8 cellular contexts compared by ENCODE assay signal in the genomic region with DNA sequence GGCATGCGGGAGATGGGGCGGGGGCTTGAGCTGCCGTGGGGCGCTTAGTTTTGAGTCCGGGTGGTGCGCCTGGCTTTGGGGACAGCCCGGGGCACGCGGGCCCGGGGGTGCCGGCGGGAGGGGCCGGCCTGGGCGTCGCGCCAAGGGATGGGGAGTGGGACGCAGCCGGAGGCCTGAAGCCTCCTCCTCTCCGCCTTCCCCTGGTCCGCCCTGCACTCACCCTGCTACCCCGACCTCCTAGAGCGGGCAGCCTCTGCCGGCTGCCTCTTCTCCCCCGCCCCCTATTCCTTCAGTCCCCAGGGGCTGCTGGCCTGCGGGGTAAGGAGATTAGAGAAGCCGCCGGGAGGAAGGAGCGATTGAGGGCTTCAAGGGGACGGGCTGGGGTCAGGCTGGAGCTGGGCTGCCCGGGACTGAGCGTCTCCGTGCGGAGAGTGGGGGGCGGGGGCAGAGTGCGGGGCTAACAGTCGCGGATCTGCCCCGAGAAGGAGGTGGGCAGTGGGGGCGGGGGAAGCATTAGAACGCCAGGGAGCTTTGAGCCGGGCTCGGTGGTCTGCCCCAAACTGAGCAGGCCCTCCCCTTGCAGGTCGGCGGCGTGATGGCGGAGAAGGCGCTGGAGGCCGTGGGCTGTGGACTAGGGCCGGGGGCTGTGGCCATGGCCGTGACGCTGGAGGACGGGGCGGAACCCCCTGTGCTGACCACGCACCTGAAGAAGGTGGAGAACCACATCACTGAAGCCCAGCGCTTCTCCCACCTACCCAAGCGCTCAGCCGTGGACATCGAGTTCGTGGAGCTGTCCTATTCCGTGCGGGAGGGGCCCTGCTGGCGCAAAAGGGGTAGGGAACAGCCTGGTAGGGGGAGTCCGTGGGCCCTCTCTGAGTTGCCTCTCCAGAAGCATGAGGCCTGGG. TPM values are rescaled to one million over a fixed set of nuclear protein-coding genes. Genes with fewer than 3 reads are reported as not detected.
DNase-seq lines count a peak whose midpoint lies in the region; ATAC-seq and TF ChIP-seq lines count a peak whose summit lies in the region.

No MANE protein-coding gene starts in this region.

- H4K20me1 ChIP-seq in OCI-LY1 (ENCODE audit: insufficient read depth, low read length): no peaks in the 10 kb centered on the region

- H3K36me3 ChIP-seq in OCI-LY1 (ENCODE audit: insufficient read depth, low read length): no peaks in the 10 kb centered on the region
- no peaks in the 10 kb centered on the region for H3K36me3 ChIP-seq in esophagus squamous epithelium
- H3K36me3 ChIP-seq in ovary: no peaks in the 10 kb centered on the region

- TF ChIP-seq CTCF in OCI-LY1 (IDR thresholded peaks at IDR 0.05; ENCODE audit: low read length) (no peak), esophagus squamous epithelium (IDR thresholded peaks at IDR 0.05) (no peak), ovary (IDR thresholded peaks at IDR 0.05) (no peak)

- peaks cover 13% of the 10 kb centered on the region for H3K4me1 ChIP-seq in OCI-LY1 (ENCODE audit: insufficient read depth, low read length, severe bottlenecking)
- peaks cover 8 to 39% (median 15%) of the 10 kb centered on the region in 3 donors for H3K4me1 ChIP-seq in esophagus squamous epithelium
- peaks cover 6% of the 10 kb centered on the region for H3K4me1 ChIP-seq in ovary (ENCODE audit: insufficient read depth)

- no peak for ATAC-seq in GM21526 (IDR thresholded peaks at IDR 0.05; ENCODE audit: low FRiP score, unreplicated experiment)

- TF ChIP-seq POLR2A in esophagus squamous epithelium (IDR thresholded peaks at IDR 0.05) (no peak), ovary (IDR thresholded peaks at IDR 0.05) (no peak)

- H2AFZ ChIP-seq in OCI-LY1 (ENCODE audit: low read length): no peak overlapping the region

- H3K27me3 ChIP-seq in OCI-LY1 (ENCODE audit: insufficient read depth, low read length) (peaks cover 10% of the 10 kb centered on the region; the same call in 1 of the 2 replicates), esophagus squamous epithelium (peaks cover 0 to 50% (median 0%) of the 10 kb centered on the region in 4 donors), ovary (no peaks in the 10 kb centered on the region)

- H3K27ac ChIP-seq in OCI-LY1 (ENCODE audit: low read depth, low read length, poor library complexity, severe bottlenecking) (no peak overlapping the region), esophagus squamous epithelium (no peak overlapping the region), ovary (no peak overlapping the region)

- H3K4me3 ChIP-seq in OCI-LY1 (ENCODE audit: low read depth, low read length, poor library complexity, severe bottlenecking) (peak overlapping the region; percentile 47), esophagus squamous epithelium (peak overlapping the region; percentile 45 to 80 (median 54)), ovary (peak overlapping the region; percentile 40)

- H3F3A ChIP-seq in OCI-LY1 (ENCODE audit: insufficient read depth, low read length): no peaks in the 10 kb centered on the region

- no peak overlapping the region for H3K9ac ChIP-seq in OCI-LY1 (ENCODE audit: low read length)

- peak overlapping the region; percentile 46 for H3K4me2 ChIP-seq in OCI-LY1 (ENCODE audit: low read length)

- H3K9me2 ChIP-seq in OCI-LY1 (ENCODE audit: low read depth, low read length): no peaks in the 10 kb centered on the region

- no peak for TF ChIP-seq EP300 in ovary (IDR thresholded peaks at IDR 0.05)

- DNase-seq in ELF-1 (ENCODE audit: low read depth, low spot score) (peak; percentile 35), esophagus squamous epithelium (lab: John Stamatoyannopoulos, UW) (no peak), ovary (peak in 1 of 5 donors; percentile 39), DMS114 treated with DMSO at 0.1 percent for 48 hours (lab: John Stamatoyannopoulos, UW; ENCODE audit: unreplicated experiment) (no peak), MV-4-11 (lab: John Stamatoyannopoulos, UW) (no peak), AG08395 (ENCODE audit: low spot score) (no peak)

- no peaks in the 10 kb centered on the region for H3K79me2 ChIP-seq in OCI-LY1 (ENCODE audit: insufficient read depth, low read length)

- H3K9me3 ChIP-seq in OCI-LY1 (ENCODE audit: low read length): no peaks in the 10 kb centered on the region
- H3K9me3 ChIP-seq in esophagus squamous epithelium: no peaks in the 10 kb centered on the region
- no peaks in the 10 kb centered on the region for H3K9me3 ChIP-seq in ovary

- intact Hi-C loops in esophagus squamous epithelium (cut with DNase I) (no loop called here), ovary (cut with DNase I) (no loop called here)

- WGBS in esophagus squamous epithelium, 2 donors: 0 to 20% methylated on average over 1 to 2 of the region's 63 CpGs
- 17 to 29% (median 28%) methylated on average over 44 to 63 of the region's 63 CpGs for WGBS in ovary, 3 donors

RNA-seq across cellular contexts. Expression of gene ABCG4, which starts 0.8 kb away (rescaled TPM):
- total RNA-seq in esophagus squamous epithelium: under 1 TPM; 0.15 to 0.94 (median 0.39) TPM
- under 1 TPM in 4 of 7 donors, not detected in 3; 0.10 to 0.80 (median 0.32) TPM for total RNA-seq in ovary
- 1 to 10 TPM in 1 of 2 donors, under 1 TPM in 1; 0.06 to 1.3 TPM for polyA plus RNA-seq in ovary

RNA-seq across cellular contexts. Expression of gene NLRX1, which starts 18.9 kb away (rescaled TPM):
- 10 to 100 TPM; 31.5 to 83.3 (median 67.5) TPM for total RNA-seq in esophagus squamous epithelium
- 10 to 100 TPM in 3 of 7 donors, 1 to 10 TPM in 4; 4.4 to 13.4 (median 9.4) TPM for total RNA-seq in ovary
- polyA plus RNA-seq in ovary: 1 to 10 TPM; 3.1 to 6.1 TPM

RNA-seq across cellular contexts. Expression of gene HINFP, which starts 28.2 kb away (rescaled TPM):
- total RNA-seq in esophagus squamous epithelium (10 to 100 TPM in 3 of 4 donors, 1 to 10 TPM in 1; 7.0 to 33.2 (median 13.9) TPM), ovary (10 to 100 TPM; 15.2 to 27.9 (median 22.8) TPM)
- polyA plus RNA-seq in ovary: 10 to 100 TPM; 17.5 to 20.4 TPM

RNA-seq across cellular contexts. Expression of gene NHERF4, which starts 35.7 kb away (rescaled TPM):
- total RNA-seq in esophagus squamous epithelium: under 1 TPM in 1 of 4 donors, not detected in 3; under 0.01 TPM
- total RNA-seq in ovary: 10 to 100 TPM in 1 of 7 donors, 1 to 10 TPM in 1, under 1 TPM in 3, not detected in 2; 0.32 to 27.5 (median 0.95) TPM
- polyA plus RNA-seq in ovary: under 1 TPM in 1 of 2 donors, not detected in 1; 0.11 TPM

RNA-seq across cellular contexts. Expression of gene C2CD2L, which starts 42.5 kb away (rescaled TPM):
- 10 to 100 TPM in 1 of 4 donors, 1 to 10 TPM in 3; 5.1 to 12.8 (median 8.0) TPM for total RNA-seq in esophagus squamous epithelium
- total RNA-seq in ovary: 10 to 100 TPM in 1 of 7 donors, 1 to 10 TPM in 6; 4.4 to 13.6 (median 8.8) TPM
- 1 to 10 TPM; 2.8 to 5.5 TPM for polyA plus RNA-seq in ovary
